18 cellular contexts compared by ENCODE assay signal in the genomic region with DNA sequence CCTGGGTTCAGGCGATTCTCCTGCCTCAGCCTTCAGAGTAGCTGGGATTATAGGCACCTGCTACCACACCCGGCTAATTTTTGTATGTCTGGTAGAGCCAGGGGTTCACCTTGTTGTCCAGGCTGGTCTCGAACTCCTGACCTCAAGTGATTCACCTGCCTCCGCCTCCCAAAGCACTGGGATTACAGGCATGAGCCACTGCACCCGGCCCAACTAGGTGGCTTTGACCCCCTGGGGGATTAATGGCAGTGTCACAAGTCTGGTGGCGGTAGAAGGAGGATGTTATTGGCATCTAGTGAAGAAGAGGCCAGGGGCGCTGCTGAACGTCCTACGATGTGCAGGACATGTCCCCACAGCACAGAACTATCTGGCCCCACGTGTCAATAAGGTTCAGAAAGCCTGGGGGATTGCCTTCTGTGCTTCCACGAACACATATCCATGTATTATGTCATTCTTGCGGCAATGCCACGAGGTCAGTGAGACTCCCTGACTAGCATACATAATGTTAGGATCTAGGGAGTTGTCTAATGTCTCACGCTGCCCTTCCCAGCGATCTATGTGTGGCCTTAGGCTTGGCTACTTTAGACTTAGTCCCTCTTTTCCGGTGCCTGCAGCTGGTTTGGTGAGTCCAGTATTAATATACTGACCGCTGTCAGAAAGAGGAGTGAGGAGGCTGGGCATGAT.
"Had no signal": no experiment of that assay in that cellular context is flagged by ENCODE, and none has a peak within 500 bp of the region (broad histone marks: within the 10 kb centered on the region; RNA-seq: fewer than 3 reads in every experiment).

No MANE protein-coding gene starts in this region.

- H3K4me2 ChIP-seq: hepatocyte had no signal

- H3K27me3 ChIP-seq: ascending aorta, breast epithelium, hepatocyte had no signal

- H3K27me3 Mint-ChIP-seq: activated CD4-positive, alpha-beta memory T cell treated with anti-CD3 and anti-CD28 coated beads, Interleukin-2, amount 10 ng/mL, durations not matched to agents 7 days and 5 days; activated naive CD4-positive, alpha-beta T cell treated with anti-CD3 and anti-CD28 coated beads, Interleukin-2, amount 10 ng/mL, durations not matched to agents 7 days and 5 days; activated T-cell treated with anti-CD3 and anti-CD28 coated beads, Interleukin-2, amount 50 U/mL, for 24 hours; stimulated activated naive CD8-positive, alpha-beta T cell treated with anti-CD3 and anti-CD28 coated beads, Interleukin-15, amount 100 ng/mL, for 72 hours; type B pancreatic cell had no signal

- H3K4me3 Mint-ChIP-seq: activated CD4-positive, alpha-beta memory T cell treated with anti-CD3 and anti-CD28 coated beads, Interleukin-2, amount 10 ng/mL, durations not matched to agents 7 days and 5 days; activated naive CD4-positive, alpha-beta T cell treated with anti-CD3 and anti-CD28 coated beads, Interleukin-2, amount 10 ng/mL, durations not matched to agents 7 days and 5 days; activated T-cell treated with anti-CD3 and anti-CD28 coated beads, Interleukin-2, amount 50 U/mL, for 24 hours; stimulated activated naive CD8-positive, alpha-beta T cell treated with anti-CD3 and anti-CD28 coated beads, Interleukin-15, amount 100 ng/mL, for 72 hours; type B pancreatic cell had no signal

- H3K27ac ChIP-seq: ascending aorta, breast epithelium, coronary artery, hepatocyte, prostate gland, skin epidermis, WERI-Rb-1 had no signal

- H3K9me3 ChIP-seq: ascending aorta, breast epithelium, prostate gland had no signal

- H3K36me3 ChIP-seq: breast epithelium, prostate gland, WERI-Rb-1 had no signal

- H3K4me1 Mint-ChIP-seq: activated CD4-positive, alpha-beta memory T cell treated with anti-CD3 and anti-CD28 coated beads, Interleukin-2, amount 10 ng/mL, durations not matched to agents 7 days and 5 days; stimulated activated naive CD8-positive, alpha-beta T cell treated with anti-CD3 and anti-CD28 coated beads, Interleukin-15, amount 100 ng/mL, for 72 hours had no signal

- H3K36me3 Mint-ChIP-seq: type B pancreatic cell had no signal

- H3K27ac Mint-ChIP-seq: activated CD4-positive, alpha-beta memory T cell treated with anti-CD3 and anti-CD28 coated beads, Interleukin-2, amount 10 ng/mL, durations not matched to agents 7 days and 5 days; activated naive CD4-positive, alpha-beta T cell treated with anti-CD3 and anti-CD28 coated beads, Interleukin-2, amount 10 ng/mL, durations not matched to agents 7 days and 5 days; activated T-cell treated with anti-CD3 and anti-CD28 coated beads, Interleukin-2, amount 50 U/mL, for 24 hours; activated T-helper 2 cell treated with anti-CD3 and anti-CD28 coated beads, Interferon-gamma antibody, Interleukin-2, Interleukin-4, amounts not matched to agents 10 μg/mL and 5 μg/mL and 100 μg/mL, durations not matched to agents 14 hours and 24 hours and 36 hours; type B pancreatic cell had no signal

- DNase-seq: activated CD4-positive, alpha-beta memory T cell treated with anti-CD3 and anti-CD28 coated beads, Interleukin-2, amount 10 ng/mL, durations not matched to agents 7 days and 5 days; activated naive CD4-positive, alpha-beta T cell treated with anti-CD3 and anti-CD28 coated beads, Interleukin-2, amount 10 ng/mL, durations not matched to agents 7 days and 5 days; activated T-cell treated with anti-CD3 and anti-CD28 coated beads, Interleukin-2, amount 50 U/mL, for 24 hours; right cardiac atrium; stimulated activated CD4-positive, alpha-beta T cell treated with anti-CD3 and anti-CD28 coated beads, Interleukin-15, amount 100 ng/mL, for 24 hours; stimulated activated CD4-positive, alpha-beta T cell treated with anti-CD3 and anti-CD28 coated beads, Interleukin-2, amount 100 ng/mL, for 48 hours; stimulated activated naive CD8-positive, alpha-beta T cell treated with anti-CD3 and anti-CD28 coated beads, Interleukin-15, amount 100 ng/mL, for 72 hours; WERI-Rb-1 had no signal

- H2AFZ ChIP-seq: hepatocyte had no signal

- H3K4me1 ChIP-seq: prostate gland had no signal

- ATAC-seq: esophagus mucosa; right cardiac atrium; stimulated activated naive CD8-positive, alpha-beta T cell treated with anti-CD3 and anti-CD28 coated beads, Interleukin-15, amount 100 ng/mL, for 72 hours had no signal

- H3K4me3 ChIP-seq: ascending aorta, breast epithelium, coronary artery, hepatocyte, lung, prostate gland, skin epidermis had no signal

- H3K9me3 Mint-ChIP-seq: activated CD4-positive, alpha-beta memory T cell treated with anti-CD3 and anti-CD28 coated beads, Interleukin-2, amount 10 ng/mL, durations not matched to agents 7 days and 5 days; activated naive CD4-positive, alpha-beta T cell treated with anti-CD3 and anti-CD28 coated beads, Interleukin-2, amount 10 ng/mL, durations not matched to agents 7 days and 5 days; activated T-cell treated with anti-CD3 and anti-CD28 coated beads, Interleukin-2, amount 50 U/mL, for 24 hours; activated T-helper 2 cell treated with anti-CD3 and anti-CD28 coated beads, Interferon-gamma antibody, Interleukin-2, Interleukin-4, amounts not matched to agents 10 μg/mL and 5 μg/mL and 100 μg/mL, durations not matched to agents 14 hours and 24 hours and 36 hours; stimulated activated naive CD8-positive, alpha-beta T cell treated with anti-CD3 and anti-CD28 coated beads, Interleukin-15, amount 100 ng/mL, for 72 hours; type B pancreatic cell had no signal
